In genomic region chr14:93369393-93370266, GRCh38 we compare ENCODE assay signal across 9 cellular contexts. TPM values are rescaled to one million over a fixed set of nuclear protein-coding genes. Genes with fewer than 3 reads are reported as not detected.
DNase-seq lines count a peak whose midpoint lies in the region; ATAC-seq and TF ChIP-seq lines count a peak whose summit lies in the region.
"Had no signal": no experiment of that assay in that cellular context is flagged by ENCODE, and none has a peak within 500 bp of the region (broad histone marks: within the 10 kb centered on the region; RNA-seq: fewer than 3 reads in every experiment).

No MANE protein-coding gene starts in this region.

- H3K27ac Mint-ChIP-seq in Calu3 (ENCODE audit: unreplicated experiment), result no peak overlapping the region

- no peak for TF ChIP-seq CTCF in Calu3 (IDR thresholded peaks at IDR 0.05; ENCODE audit: unreplicated experiment)

- H3K4me1 Mint-ChIP-seq in Calu3 (ENCODE audit: low read depth, unreplicated experiment), result peaks cover 7% of the 10 kb centered on the region

- H3K27me3 Mint-ChIP-seq in Calu3 (ENCODE audit: unreplicated experiment), result no peaks in the 10 kb centered on the region

- CTCF ChIA-PET in Calu3 (lab: Charles Lee), result no interaction called here

- H3K9me3 Mint-ChIP-seq in Calu3 (ENCODE audit: low read depth, unreplicated experiment), result no peaks in the 10 kb centered on the region

- no TSS peak for BruUV-seq in Calu3 (replicated peaks; lab: Mats Ljungman, UMichigan)

- intact Hi-C loops in left ventricle myocardium superior (cut with micrococcal nuclease), result no loop called here
- intact Hi-C loops in Calu3 (cut with micrococcal nuclease; ENCODE audit: unreplicated experiment), result no loop called here

- peak; percentile 93 for ATAC-seq in GM19438 (IDR thresholded peaks at IDR 0.05; ENCODE audit: low read depth, unreplicated experiment)
- ATAC-seq in HG03103 (IDR thresholded peaks at IDR 0.05; ENCODE audit: low read depth, unreplicated experiment), result peak; percentile 74
- no peak for ATAC-seq in left ventricle myocardium superior

- DNase-seq in DMS79 treated with DMSO at 0.1 percent for 48 hours (lab: John Stamatoyannopoulos, UW), result peak; percentile 74
- peak; percentile 68 for DNase-seq in SKM-1 treated with dmso at 0.1 percent for 144 hours (lab: John Stamatoyannopoulos, UW; ENCODE audit: unreplicated experiment)
- DNase-seq in NCI-H510A treated with DMSO at 0.1 percent for 48 hours (lab: John Stamatoyannopoulos, UW), result no peak
- no peak for DNase-seq in NCI-H524 treated with DMSO at 0.1 percent for 48 hours (lab: John Stamatoyannopoulos, UW)
- DNase-seq in left ventricle myocardium superior, result no peak
- DNase-seq in Calu3, result no peak
- DNase-seq: midbrain had no signal

- no peaks in the 10 kb centered on the region for H3K36me3 Mint-ChIP-seq in Calu3 (ENCODE audit: insufficient read depth, unreplicated experiment)

- no peak overlapping the region for H3K4me3 Mint-ChIP-seq in Calu3 (ENCODE audit: low read depth, unreplicated experiment)

RNA-seq across cellular contexts. Expression of gene COX8C, which starts 22.6 kb away (rescaled TPM):
- total RNA-seq in left ventricle myocardium superior (0.55 TPM), Calu3 (2022) (not detected in 2 replicates)

RNA-seq across cellular contexts. Expression of gene BTBD7, which starts 36.8 kb away (rescaled TPM):
- total RNA-seq in left ventricle myocardium superior, result 25.5 TPM
- total RNA-seq in Calu3 (2022), result 39.3 and 42.0 TPM in 2 replicates

Comparison
In these comparisons a context has a peak if more than half of its experiments do, and no peak if none do; other contexts are left out.
1. DNase-seq: peak in DMS79 treated with DMSO at 0.1 percent for 48 hours (single experiment) and SKM-1 treated with dmso at 0.1 percent for 144 hours (single experiment); none in NCI-H510A treated with DMSO at 0.1 percent for 48 hours (single experiment), NCI-H524 treated with DMSO at 0.1 percent for 48 hours (single experiment), left ventricle myocardium superior (single experiment) and Calu3 (single experiment).